In the genomic region with DNA sequence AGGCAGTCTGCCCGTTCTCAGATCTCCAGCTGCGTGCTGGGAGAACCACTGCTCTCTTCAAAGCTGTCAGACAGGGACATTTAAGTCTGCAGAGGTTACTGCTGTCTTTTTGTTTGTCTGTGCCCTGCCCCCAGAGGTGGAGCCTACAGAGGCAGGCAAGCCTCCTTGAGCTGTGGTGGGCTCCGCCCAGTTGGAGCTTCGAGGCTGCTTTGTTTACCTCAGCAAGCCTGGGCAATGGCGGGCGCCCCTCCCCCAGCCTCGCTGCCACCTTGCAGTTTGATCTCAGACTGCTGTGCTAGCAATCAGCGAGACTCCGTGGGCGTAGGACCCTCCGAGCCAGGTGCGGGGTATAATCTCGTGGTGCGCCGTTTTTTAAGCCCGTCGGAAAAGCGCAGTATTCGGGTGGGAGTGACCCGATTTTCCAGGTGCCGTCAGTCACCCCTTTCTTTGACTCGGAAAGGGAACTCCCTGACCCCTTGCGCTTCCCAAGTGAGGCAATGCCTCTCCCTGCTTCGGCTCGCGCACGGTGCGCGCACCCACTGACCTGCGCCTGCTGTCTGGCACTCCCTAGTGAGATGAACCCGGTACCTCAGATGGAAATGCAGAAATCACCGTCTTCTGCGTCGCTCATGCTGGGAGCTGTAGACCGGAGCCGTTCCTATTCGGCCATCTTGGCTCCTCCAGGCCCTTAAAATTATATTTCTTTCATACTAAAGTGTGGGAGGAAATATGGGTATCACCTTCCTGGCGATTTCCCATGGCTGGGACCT, we compare ENCODE assay signal across 7 cellular contexts.
DNase-seq lines count a peak whose midpoint lies in the region; ATAC-seq and TF ChIP-seq lines count a peak whose summit lies in the region.
"Not testable (repeated sequence)": the region's sequence is repeated elsewhere in the genome, so short reads cannot be mapped to it uniquely, and the experiment has no call there.

No MANE protein-coding gene starts in this region.

- not testable (repeated sequence) for ATAC-seq in PC-3

- H3K4me3 ChIP-seq in H7 (ENCODE audit: insufficient read depth, low read depth, low read length), result peak overlapping the region; percentile 23
- H3K4me3 ChIP-seq in PC-3 (ENCODE audit: low read length), result peak overlapping the region; percentile 29
- H3K4me3 ChIP-seq in cardiac muscle cell, result not testable (repeated sequence)
- peak overlapping the region; percentile 32 for H3K4me3 ChIP-seq in smooth muscle cell

- not testable (repeated sequence) for H3K27ac ChIP-seq in PC-3 (ENCODE audit: low read length); smooth muscle cell (ENCODE audit: low read depth)
- peak overlapping the region; percentile 35 for H3K27ac ChIP-seq in cardiac muscle cell

- 54% methylated on average over 32 of the region's 38 CpGs for WGBS in smooth muscle cell (ENCODE audit: low lambda C conversion rate)

- H3K27me3 Mint-ChIP-seq in chondrocyte (ENCODE audit: low read depth); nephron progenitor cell (ENCODE audit: low read depth, poor library complexity): not testable (repeated sequence)

- H3K27me3 ChIP-seq in H7 (ENCODE audit: control insufficient read depth, insufficient read depth, low read length); PC-3 (ENCODE audit: low read length); cardiac muscle cell; smooth muscle cell (ENCODE audit: low read depth): not testable (repeated sequence)

- POLR2A ChIA-PET in PC-3 (lab: Charles Lee; ENCODE audit: unreplicated experiment), result not testable (repeated sequence)

- not testable (repeated sequence) for H3K4me1 Mint-ChIP-seq in chondrocyte (ENCODE audit: low read depth); nephron progenitor cell

- not testable (repeated sequence) for H3K36me3 ChIP-seq in H7 (replicated peaks; ENCODE audit: control insufficient read depth, insufficient read depth, low read length); PC-3 (ENCODE audit: low read depth, low read length); cardiac muscle cell; smooth muscle cell (ENCODE audit: low read depth)

- H2AFZ ChIP-seq in PC-3 (ENCODE audit: low read length) (peak overlapping the region; percentile 3; the same call in 1 of the 2 replicates), smooth muscle cell (ENCODE audit: low read depth) (peak overlapping the region; percentile 16)

- not testable (repeated sequence) for TF ChIP-seq CTCF in PC-3 (conservative IDR thresholded peaks at IDR 0.05; ENCODE audit: low read depth, low read length); chondrocyte (IDR thresholded peaks at IDR 0.05); cardiac muscle cell (IDR thresholded peaks at IDR 0.05; ENCODE audit: low read depth, low read length); nephron progenitor cell (IDR thresholded peaks at IDR 0.05); smooth muscle cell (IDR thresholded peaks at IDR 0.05; ENCODE audit: borderline replicate concordance, insufficient read depth, poor library complexity, severe bottlenecking)

- intact Hi-C loops in PC-3 (cut with micrococcal nuclease), result not testable (repeated sequence)

- H4K20me1 ChIP-seq in PC-3 (ENCODE audit: low read length); smooth muscle cell (ENCODE audit: low read depth): not testable (repeated sequence)

- not testable (repeated sequence) for H3K36me3 Mint-ChIP-seq in chondrocyte (ENCODE audit: low read depth)
- H3K36me3 Mint-ChIP-seq in nephron progenitor cell (ENCODE audit: low read depth), result peaks cover 37% of the 10 kb centered on the region

- H3K4me3 Mint-ChIP-seq in chondrocyte (ENCODE audit: unreplicated experiment) (peak overlapping the region; percentile 74), nephron progenitor cell (peak overlapping the region; percentile 77)

- H3K79me2 ChIP-seq in PC-3 (ENCODE audit: low read length); smooth muscle cell (ENCODE audit: low read depth): not testable (repeated sequence)

- not testable (repeated sequence) for H3K4me1 ChIP-seq in PC-3 (ENCODE audit: insufficient read depth, low read length); cardiac muscle cell (ENCODE audit: low read depth); smooth muscle cell (ENCODE audit: low read depth)

- H3K27ac Mint-ChIP-seq in chondrocyte (ENCODE audit: unreplicated experiment), result peak overlapping the region; percentile 57
- H3K27ac Mint-ChIP-seq in nephron progenitor cell, result not testable (repeated sequence)

- H3K4me2 ChIP-seq in PC-3 (ENCODE audit: low read length) (peak overlapping the region; percentile 16), smooth muscle cell (peak overlapping the region; percentile 53)

- not testable (repeated sequence) for H3K9me2 ChIP-seq in PC-3 (replicated peaks; ENCODE audit: low read length)

- CTCF ChIA-PET in PC-3 (lab: Charles Lee), result not testable (repeated sequence)

- TSS peak; percentile 52 for BruUV-seq in PC-3 (replicated peaks; lab: Mats Ljungman, UMichigan)

- DNase-seq in H7; PC-3; chondrocyte (ENCODE audit: low spot score); cardiac muscle cell (ENCODE audit: low read depth in 1 of 2, low spot score in 1 of 2); nephron progenitor cell; smooth muscle cell (lab: John Stamatoyannopoulos, UW; ENCODE audit: unreplicated experiment): not testable (repeated sequence)
- DNase-seq in NCI-H2171 treated with DMSO at 0.1 percent for 48 hours (lab: John Stamatoyannopoulos, UW), result peak; percentile 22

- not testable (repeated sequence) for H3K9me3 Mint-ChIP-seq in chondrocyte (ENCODE audit: low read depth)
- H3K9me3 Mint-ChIP-seq in nephron progenitor cell, result peaks cover 17% of the 10 kb centered on the region

- not testable (repeated sequence) for H3F3A ChIP-seq in PC-3 (ENCODE audit: low read length, unreplicated experiment); smooth muscle cell (ENCODE audit: low read depth)

- not testable (repeated sequence) for H3K9ac ChIP-seq in PC-3 (ENCODE audit: low read length); smooth muscle cell (ENCODE audit: low read depth)

- not testable (repeated sequence) for H3K9me3 ChIP-seq in PC-3 (ENCODE audit: low read length); cardiac muscle cell (ENCODE audit: low read depth); smooth muscle cell (replicated peaks; ENCODE audit: low read depth)
